Comparison of ENCODE assay signal across 8 cellular contexts in the genomic region with DNA sequence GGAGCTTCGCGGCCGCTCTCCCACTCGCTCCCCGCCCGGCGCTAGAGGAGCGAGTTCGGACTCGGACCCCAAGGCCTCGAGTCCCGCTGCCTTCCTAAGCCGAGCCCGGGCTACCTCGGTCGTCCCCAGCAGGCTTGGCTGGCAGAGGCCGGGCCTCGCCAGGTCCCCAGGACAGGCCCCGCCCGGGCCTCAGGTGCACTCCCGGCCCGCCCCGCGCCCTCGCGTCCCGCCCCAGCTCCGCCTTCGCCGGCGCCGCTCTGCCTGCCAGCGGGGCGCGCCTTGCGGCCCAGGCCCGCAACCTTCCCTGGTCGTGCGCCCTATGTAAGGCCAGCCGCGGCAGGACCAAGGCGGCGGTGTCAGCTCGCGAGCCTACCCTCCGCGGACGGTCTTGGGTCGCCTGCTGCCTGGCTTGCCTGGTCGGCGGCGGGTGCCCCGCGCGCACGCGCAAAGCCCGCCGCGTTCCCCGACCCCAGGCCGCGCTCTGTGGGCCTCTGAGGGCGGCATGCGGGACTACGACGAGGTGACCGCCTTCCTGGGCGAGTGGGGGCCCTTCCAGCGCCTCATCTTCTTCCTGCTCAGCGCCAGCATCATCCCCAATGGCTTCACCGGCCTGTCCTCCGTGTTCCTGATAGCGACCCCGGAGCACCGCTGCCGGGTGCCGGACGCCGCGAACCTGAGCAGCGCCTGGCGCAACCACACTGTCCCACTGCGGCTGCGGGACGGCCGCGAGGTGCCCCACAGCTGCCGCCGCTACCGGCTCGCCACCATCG. TPM values are rescaled to one million over a fixed set of nuclear protein-coding genes. Genes with fewer than 3 reads are reported as not detected.
DNase-seq lines count a peak whose midpoint lies in the region; ATAC-seq lines count a peak whose summit lies in the region.

SLC22A5 (plus strand) TSS at position 240 of the 770 bp plus-strand sequence; CDS start at position 503, 263 bp downstream.

- peak; percentile 65 for DNase-seq in NCI-H345 (lab: John Stamatoyannopoulos, UW)
- DNase-seq in activated CD4-positive, alpha-beta memory T cell treated with anti-CD3 and anti-CD28 coated beads for 36 hours: peak; percentile 79
- DNase-seq in effector CD4-positive, alpha-beta T cell: peak; percentile 52
- DNase-seq in memory B cell (ENCODE audit: low spot score in 2 of 2): peak; percentile 66 to 78
- peak; percentile 59 for DNase-seq in stimulated activated CD8-positive, alpha-beta memory T cell treated with anti-CD3 and anti-CD28 coated beads, Interleukin-12 subunit alpha, Interleukin-12 subunit beta, amount 100 ng/mL, for 4 hours (ENCODE audit: low read depth)

- peak within 1 kb of the TSS; percentile 42 for H3K27ac Mint-ChIP-seq in activated CD4-positive, alpha-beta memory T cell treated with anti-CD3 and anti-CD28 coated beads for 36 hours
- H3K27ac Mint-ChIP-seq in memory B cell: peak within 1 kb of the TSS; percentile 67

- peak within 1 kb of the TSS; percentile 96 for H3K4me3 ChIP-seq in ACC112 (ENCODE audit: low read depth, low read length)

- peak; percentile 84 for ATAC-seq in GM18520 (IDR thresholded peaks at IDR 0.05; ENCODE audit: unreplicated experiment)
- ATAC-seq in HG03025 (IDR thresholded peaks at IDR 0.05; ENCODE audit: low FRiP score, unreplicated experiment): peak; percentile 85
- peak; percentile 92 for ATAC-seq in memory B cell (ENCODE audit: low read depth)

- peak within 1 kb of the TSS; percentile 97 for H2AFZ ChIP-seq in ACC112 (ENCODE audit: low read length, unreplicated experiment)

- peaks cover 24% of the 10 kb centered on the region for H3K4me1 Mint-ChIP-seq in activated CD4-positive, alpha-beta memory T cell treated with anti-CD3 and anti-CD28 coated beads for 36 hours (ENCODE audit: low read depth)
- H3K4me1 Mint-ChIP-seq in memory B cell: peaks cover 15% of the 10 kb centered on the region

- no peaks in the 10 kb centered on the region for H3K27me3 Mint-ChIP-seq in activated CD4-positive, alpha-beta memory T cell treated with anti-CD3 and anti-CD28 coated beads for 36 hours
- no peaks in the 10 kb centered on the region for H3K27me3 Mint-ChIP-seq in memory B cell

- H3K9me3 Mint-ChIP-seq in activated CD4-positive, alpha-beta memory T cell treated with anti-CD3 and anti-CD28 coated beads for 36 hours: no peaks in the 10 kb centered on the region
- no peaks in the 10 kb centered on the region for H3K9me3 Mint-ChIP-seq in memory B cell

- H3K4me1 ChIP-seq in ACC112 (ENCODE audit: control insufficient read depth, insufficient read depth, low read length, unreplicated experiment): peaks cover 37% of the 10 kb centered on the region

- H3K27me3 ChIP-seq in ACC112 (ENCODE audit: insufficient read depth, low read length): no peaks in the 10 kb centered on the region

- intact Hi-C loops in activated CD4-positive, alpha-beta memory T cell treated with anti-CD3 and anti-CD28 coated beads for 36 hours (cut with micrococcal nuclease): loop anchor here (1.0 to 2.0 kb wide), 2 partner anchors 75 to 97 kb away; partner anchors contain the start of gene SLC22A4

- H3K27ac ChIP-seq in ACC112 (ENCODE audit: low read depth, low read length): peak within 1 kb of the TSS; percentile 32; the same call in 1 of the 2 replicates

- H3K36me3 Mint-ChIP-seq in activated CD4-positive, alpha-beta memory T cell treated with anti-CD3 and anti-CD28 coated beads for 36 hours: no peaks in the 10 kb centered on the region
- peaks cover under 1% of the 10 kb centered on the region for H3K36me3 Mint-ChIP-seq in memory B cell

- peak within 1 kb of the TSS; percentile 76 for H3K4me3 Mint-ChIP-seq in activated CD4-positive, alpha-beta memory T cell treated with anti-CD3 and anti-CD28 coated beads for 36 hours
- H3K4me3 Mint-ChIP-seq in memory B cell: peak within 1 kb of the TSS; percentile 85

- H3K79me2 ChIP-seq in ACC112 (ENCODE audit: control insufficient read depth, insufficient read depth, low read length, unreplicated experiment): peaks cover 3% of the 10 kb centered on the region

- POLR2A ChIA-PET in activated CD4-positive, alpha-beta memory T cell treated with anti-CD3 and anti-CD28 coated beads for 36 hours (lab: Charles Lee): interaction anchor here (0.6 to 1.7 kb wide), 8 partner anchors 10 to 682 kb away, joined by 3 to 18 read pairs (median 3); partner anchors contain the start of genes HSPA4 and SLC22A4

- CTCF ChIA-PET in activated CD4-positive, alpha-beta memory T cell treated with anti-CD3 and anti-CD28 coated beads for 36 hours (lab: Charles Lee): interaction anchor here (0.6 to 4.5 kb wide), 14 partner anchors 9 to 307 kb away, joined by 3 to 16 read pairs (median 3); no protein-coding TSS in a partner anchor

- H3K36me3 ChIP-seq in ACC112 (ENCODE audit: insufficient read depth, low read length): no peaks in the 10 kb centered on the region

RNA-seq across cellular contexts. Expression of gene SLC22A5, which starts in this region (rescaled TPM):
- total RNA-seq in activated CD4-positive, alpha-beta memory T cell treated with anti-CD3 and anti-CD28 coated beads for 36 hours: 1 to 10 TPM; 2.8 to 3.6 TPM

Comparison
In these comparisons a context has a peak if more than half of its experiments do, and no peak if none do; other contexts are left out.
1. Peak in every context shown above with its lines: DNase-seq, ATAC-seq, H3K4me3 ChIP-seq and H3K27ac ChIP-seq.